In the genomic region with DNA sequence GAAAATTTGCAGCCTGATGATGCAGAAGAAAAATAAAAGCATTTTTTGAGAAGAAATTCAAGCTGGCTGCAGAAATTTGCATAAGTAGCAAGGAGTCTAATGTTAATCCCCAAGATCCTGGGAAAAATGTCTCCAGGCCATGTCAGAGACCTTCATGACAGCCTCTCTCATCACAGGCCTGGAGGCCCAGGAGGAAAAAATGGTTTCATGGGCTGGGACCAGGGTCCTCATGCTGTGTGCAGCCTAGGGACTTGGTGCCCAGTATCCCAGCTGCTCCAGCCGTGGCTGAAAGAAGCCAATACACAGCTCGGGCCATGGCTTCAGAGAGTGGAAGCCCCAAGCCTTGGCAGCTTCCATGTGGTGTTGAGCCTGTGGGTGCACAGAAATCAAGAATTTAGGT, we compare ENCODE assay signal across 6 cellular contexts. TPM values are rescaled to one million over a fixed set of nuclear protein-coding genes. Genes with fewer than 3 reads are reported as not detected.
"Had no signal": no experiment of that assay in that cellular context is flagged by ENCODE, and none has a peak within 500 bp of the region (broad histone marks: within the 10 kb centered on the region; RNA-seq: fewer than 3 reads in every experiment).

No MANE protein-coding gene starts in this region.

RNA-seq across cellular contexts. Expression of a gene that starts 41.3 kb away (rescaled TPM):
- total RNA-seq: M059J, PC-9, Right ventricle myocardium inferior, RPMI7951, SK-MEL-5, T-cell had no signal
